In genomic region chr11:15745266-15745665, GRCh38 we compare ENCODE assay signal across 16 cellular contexts.
"Had no signal": no experiment of that assay in that cellular context is flagged by ENCODE, and none has a peak within 500 bp of the region (broad histone marks: within the 10 kb centered on the region; RNA-seq: fewer than 3 reads in every experiment).

No MANE protein-coding gene starts in this region.

- ATAC-seq: activated naive CD8-positive, alpha-beta T cell treated with anti-CD3 and anti-CD28 coated beads, Interleukin-2, amount 50 U/mL, for 24 hours; heart left ventricle; left lobe of liver; psoas muscle; right lobe of liver; stimulated activated memory B cell treated with anti-CD40 and anti-IgM and Interleukin-4, amounts not matched to agents 10 μg/mL and 1 μg/mL and 100 μg/mL, for 72 hours; T-helper 17 cell had no signal

- DNase-seq: activated B cell treated with CpG ODN at 0.5 μM for 24 hours; activated CD4-positive, alpha-beta T cell treated with anti-CD3 and anti-CD28 coated beads, Interleukin-2, amount 10 ng/mL, durations not matched to agents 24 days and 14 days; activated naive CD4-positive, alpha-beta T cell treated with Interleukin-2 at 50 U/mL for 16 hours; activated naive CD8-positive, alpha-beta T cell treated with anti-CD3 and anti-CD28 coated beads, Interleukin-2, amount 50 U/mL, for 24 hours; endodermal cell; esophagus squamous epithelium; foreskin melanocyte; heart left ventricle; psoas muscle; right lobe of liver; spleen; stimulated activated CD4-positive, alpha-beta T cell treated with anti-CD3 and anti-CD28 coated beads, Interleukin-1b, Interleukin-23, amount 100 ng/mL, for 48 hours; T-helper 17 cell; trophoblast cell had no signal

- H3K36me3 ChIP-seq: esophagus squamous epithelium, heart left ventricle, right lobe of liver, spleen had no signal

- H3K27ac ChIP-seq: esophagus squamous epithelium, heart left ventricle, psoas muscle, right lobe of liver, spleen had no signal

- H3K4me1 ChIP-seq: esophagus squamous epithelium, psoas muscle, right lobe of liver had no signal

- H3K4me3 ChIP-seq: esophagus squamous epithelium, heart left ventricle, psoas muscle, right lobe of liver, spleen had no signal

- H3K9me3 ChIP-seq: esophagus squamous epithelium, heart left ventricle, psoas muscle, right lobe of liver, spleen had no signal

- H3K27me3 ChIP-seq: heart left ventricle, right lobe of liver, spleen had no signal
